In the genomic region with DNA sequence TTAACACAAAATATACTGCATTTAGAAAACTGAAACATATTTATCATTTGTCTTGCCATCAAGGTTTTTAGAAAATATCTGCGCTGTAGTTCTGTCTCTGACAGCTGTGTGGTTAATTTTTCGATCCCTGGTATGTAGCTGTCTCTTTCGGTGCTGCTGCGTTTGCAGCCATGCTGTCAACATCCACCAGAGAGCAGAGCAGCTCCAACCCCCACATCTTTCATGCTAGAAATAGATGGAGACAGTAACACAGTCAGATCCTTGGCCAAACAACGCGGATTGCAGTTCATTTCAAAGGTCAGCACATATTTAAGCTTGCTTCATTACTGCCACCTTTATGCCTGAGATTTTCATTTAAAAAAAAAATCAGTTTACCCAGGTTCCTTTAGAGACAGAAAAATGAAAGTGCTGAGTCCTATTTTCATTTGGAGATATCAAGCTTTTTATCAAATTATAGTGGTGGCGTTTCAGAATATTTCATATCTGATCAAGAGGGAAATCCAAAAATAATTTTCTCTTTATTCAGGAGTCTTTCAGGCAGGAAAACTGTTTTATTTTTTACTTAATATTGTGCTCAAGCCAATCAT, we compare ENCODE assay signal across 8 cellular contexts.
DNase-seq lines count a peak whose midpoint lies in the region; ATAC-seq and TF ChIP-seq lines count a peak whose summit lies in the region.

No MANE protein-coding gene starts in this region.

- no peak overlapping the region for H2AK5ac ChIP-seq in mesendoderm (ENCODE audit: low read length)

- peak; percentile 22 for DNase-seq in AG10803 (ENCODE audit: low read depth)
- peak; percentile 34 for DNase-seq in NCI-H2107 (lab: John Stamatoyannopoulos, UW)
- peak; percentile 72 for DNase-seq in mesendoderm
- no peak for DNase-seq in NCI-H2029 (lab: John Stamatoyannopoulos, UW)
- no peak for DNase-seq in activated T-cell treated with anti-CD3 and anti-CD28 coated beads, Interleukin-2, amount 50 U/mL, for 24 hours

- peaks cover 49% of the 10 kb centered on the region for H3K4me1 Mint-ChIP-seq in brain
- H3K4me1 Mint-ChIP-seq in activated T-cell treated with anti-CD3 and anti-CD28 coated beads, Interleukin-2, amount 50 U/mL, for 24 hours (ENCODE audit: low read depth): no peaks in the 10 kb centered on the region

- H3K4ac ChIP-seq in mesendoderm (ENCODE audit: low read depth, low read length): no peak overlapping the region

- H3K9ac ChIP-seq in mesendoderm (ENCODE audit: low read length): no peak overlapping the region

- no peak overlapping the region for H2BK120ac ChIP-seq in mesendoderm (ENCODE audit: low read depth, low read length)

- H3K18ac ChIP-seq in mesendoderm (ENCODE audit: low read length): no peak overlapping the region

- H3K79me2 ChIP-seq in mesendoderm (ENCODE audit: control insufficient read depth, insufficient read depth, low read length): no peaks in the 10 kb centered on the region

- no peaks in the 10 kb centered on the region for H3K27me3 ChIP-seq in mesendoderm (ENCODE audit: insufficient read depth, low read length, poor library complexity)

- H3K4me3 ChIP-seq in AG10803 (ENCODE audit: low read length) (no peak overlapping the region), mesendoderm (ENCODE audit: low read length) (no peak overlapping the region)

- no peak overlapping the region for H2BK5ac ChIP-seq in mesendoderm (ENCODE audit: low read length)

- TF ChIP-seq CTCF in AG10803 (conservative IDR thresholded peaks at IDR 0.05; ENCODE audit: low read length) (peak; percentile 55), brain (conservative IDR thresholded peaks at IDR 0.05) (peak; percentile 62 to 78)

- no peaks in the 10 kb centered on the region for H3K36me3 Mint-ChIP-seq in brain
- H3K36me3 Mint-ChIP-seq in activated T-cell treated with anti-CD3 and anti-CD28 coated beads, Interleukin-2, amount 50 U/mL, for 24 hours (ENCODE audit: low read depth): no peaks in the 10 kb centered on the region

- H4K5ac ChIP-seq in mesendoderm (ENCODE audit: low read length): no peak overlapping the region

- H3K27ac ChIP-seq in mesendoderm (ENCODE audit: low read depth, low read length): no peak overlapping the region

- H3K36me3 ChIP-seq in mesendoderm (ENCODE audit: control insufficient read depth, insufficient read depth, low read length): no peaks in the 10 kb centered on the region

- peak overlapping the region; percentile 38 to 96 (median 79) for H3K27ac Mint-ChIP-seq in brain
- no peak overlapping the region for H3K27ac Mint-ChIP-seq in activated T-cell treated with anti-CD3 and anti-CD28 coated beads, Interleukin-2, amount 50 U/mL, for 24 hours

- WGBS in mesendoderm (ENCODE audit: extremely low coverage, insufficient coverage, low lambda C conversion rate): no CpG with 5 or more reads among the region's 7 CpGs

- no peaks in the 10 kb centered on the region for H3K27me3 Mint-ChIP-seq in brain
- H3K27me3 Mint-ChIP-seq in activated T-cell treated with anti-CD3 and anti-CD28 coated beads, Interleukin-2, amount 50 U/mL, for 24 hours: peaks cover 6% of the 10 kb centered on the region

- no peak overlapping the region for H3K56ac ChIP-seq in mesendoderm (ENCODE audit: low read length)

- no peaks in the 10 kb centered on the region for H3K79me1 ChIP-seq in mesendoderm (ENCODE audit: low read length)

- peak overlapping the region; percentile 49 to 84 (median 73) for H3K4me3 Mint-ChIP-seq in brain
- H3K4me3 Mint-ChIP-seq in activated T-cell treated with anti-CD3 and anti-CD28 coated beads, Interleukin-2, amount 50 U/mL, for 24 hours: no peak overlapping the region

- ATAC-seq in GM21390 (IDR thresholded peaks at IDR 0.05; ENCODE audit: unreplicated experiment) (peak; percentile 49), HG02840 (IDR thresholded peaks at IDR 0.05; ENCODE audit: low FRiP score, unreplicated experiment) (no peak)

- no peak overlapping the region for H3K4me2 ChIP-seq in mesendoderm (ENCODE audit: low read length)

- H3K9me3 Mint-ChIP-seq in brain: no peaks in the 10 kb centered on the region
- H3K9me3 Mint-ChIP-seq in activated T-cell treated with anti-CD3 and anti-CD28 coated beads, Interleukin-2, amount 50 U/mL, for 24 hours: no peaks in the 10 kb centered on the region

- no peak overlapping the region for H2BK15ac ChIP-seq in mesendoderm (replicated peaks; ENCODE audit: low read depth)

- H4K8ac ChIP-seq in mesendoderm (ENCODE audit: low read depth, low read length): no peak overlapping the region

- no peaks in the 10 kb centered on the region for H3K4me1 ChIP-seq in mesendoderm (ENCODE audit: control insufficient read depth, low read depth, low read length)

- no peak overlapping the region for H3K23ac ChIP-seq in mesendoderm (ENCODE audit: low read length)

Comparison
In these comparisons a context has a peak if more than half of its experiments do, and no peak if none do; other contexts are left out.
1. DNase-seq: peak in AG10803 (single experiment), NCI-H2107 (single experiment) and mesendoderm (single experiment); none in NCI-H2029 (single experiment) and activated T-cell treated with anti-CD3 and anti-CD28 coated beads, Interleukin-2, amount 50 U/mL, for 24 hours (single experiment).